Comparison of ENCODE assay signal across 8 cellular contexts in genomic region chr20:34362502-34363061, GRCh38. TPM values are rescaled to one million over a fixed set of nuclear protein-coding genes. Genes with fewer than 3 reads are reported as not detected.
DNase-seq lines count a peak whose midpoint lies in the region; ATAC-seq and TF ChIP-seq lines count a peak whose summit lies in the region.

No MANE protein-coding gene starts in this region.

- TF ChIP-seq CTCF in Caco-2 (IDR thresholded peaks at IDR 0.05; ENCODE audit: insufficient read depth in 1 of 2, low read depth in 1 of 2, low read length in 1 of 2, severe bottlenecking in 1 of 2, unreplicated experiment in 1 of 2) (no peak), choroid plexus epithelial cell (conservative IDR thresholded peaks at IDR 0.05; ENCODE audit: low read depth, low read length) (no peak), neural progenitor cell (IDR thresholded peaks at IDR 0.05) (no peak)

- H3K4me3 ChIP-seq in Caco-2 (ENCODE audit: low read depth, low read length) (peak overlapping the region; percentile 93), choroid plexus epithelial cell (ENCODE audit: low read depth, low read length) (peak overlapping the region; percentile 92), neural progenitor cell (peak overlapping the region; percentile 100)

- DNase-seq in Caco-2 (no peak), choroid plexus epithelial cell (ENCODE audit: low read depth) (no peak), neural progenitor cell (ENCODE audit: low spot score) (no peak), NCI-H1105 (lab: John Stamatoyannopoulos, UW) (no peak), NCI-H2107 treated with DMSO at 0.1 percent for 48 hours (lab: John Stamatoyannopoulos, UW; ENCODE audit: unreplicated experiment) (no peak)

- H3K27ac Mint-ChIP-seq in Caco-2 (ENCODE audit: unreplicated experiment): peak overlapping the region; percentile 96
- H3K27ac Mint-ChIP-seq in IgD-negative memory B cell: peak overlapping the region; percentile 89 to 99 (median 99)
- no peak overlapping the region for H3K27ac Mint-ChIP-seq in neural progenitor cell

- H3K9ac ChIP-seq in neural progenitor cell: no peak overlapping the region

- H3K36me3 Mint-ChIP-seq in Caco-2 (ENCODE audit: insufficient read depth, unreplicated experiment) (peaks cover 38% of the 10 kb centered on the region), IgD-negative memory B cell (peaks cover 13% of the 10 kb centered on the region), neural progenitor cell (peaks cover 14% of the 10 kb centered on the region)

- H3K36me3 ChIP-seq in Caco-2 (ENCODE audit: control insufficient read depth, insufficient read depth, low read length): no peaks in the 10 kb centered on the region
- no peaks in the 10 kb centered on the region for H3K36me3 ChIP-seq in neural progenitor cell

- H3K9me3 ChIP-seq in Caco-2 (no peaks in the 10 kb centered on the region), neural progenitor cell (ENCODE audit: low read depth) (no peaks in the 10 kb centered on the region)

- H3K4me1 ChIP-seq in Caco-2: peaks cover 26% of the 10 kb centered on the region
- H3K4me1 ChIP-seq in neural progenitor cell: peaks cover 4% of the 10 kb centered on the region

- no peaks in the 10 kb centered on the region for H3K9me3 Mint-ChIP-seq in Caco-2 (ENCODE audit: unreplicated experiment)
- no peaks in the 10 kb centered on the region for H3K9me3 Mint-ChIP-seq in IgD-negative memory B cell
- H3K9me3 Mint-ChIP-seq in neural progenitor cell: peaks cover 2% of the 10 kb centered on the region

- no peak for ATAC-seq in GM21381 (IDR thresholded peaks at IDR 0.05; ENCODE audit: unreplicated experiment)
- ATAC-seq in HG02678 (IDR thresholded peaks at IDR 0.05; ENCODE audit: unreplicated experiment): no peak

- intact Hi-C loops in Caco-2 (cut with micrococcal nuclease; ENCODE audit: unreplicated experiment): loop anchor here (1.0 kb wide), 1 partner anchor 50 kb away; no protein-coding TSS in a partner anchor

- H3F3A ChIP-seq in neural progenitor cell (ENCODE audit: low read depth): no peaks in the 10 kb centered on the region

- CTCF ChIA-PET in Caco-2 (lab: Charles Lee): interaction anchor here (0.6 to 4.6 kb wide), 21 partner anchors 9 to 696 kb away, joined by 3 to 124 read pairs (median 4); partner anchors contain the start of gene AHCY

- H2AFZ ChIP-seq in neural progenitor cell (replicated peaks): peak overlapping the region; percentile 94

- no peak overlapping the region for H3K27ac ChIP-seq in neural progenitor cell

- H3K79me2 ChIP-seq in neural progenitor cell (ENCODE audit: low read depth): peaks cover 45% of the 10 kb centered on the region

- H4K20me1 ChIP-seq in neural progenitor cell (ENCODE audit: low read depth): peaks cover 37% of the 10 kb centered on the region

- H3K4me1 Mint-ChIP-seq in Caco-2 (ENCODE audit: low read depth, unreplicated experiment) (peaks cover 20% of the 10 kb centered on the region), IgD-negative memory B cell (peaks cover 21 to 31% (median 30%) of the 10 kb centered on the region in 3 donors), neural progenitor cell (peaks cover 26% of the 10 kb centered on the region)

- H3K27me3 ChIP-seq in Caco-2 (replicated peaks; ENCODE audit: control insufficient read depth, insufficient read depth, low read length): no peaks in the 10 kb centered on the region
- no peaks in the 10 kb centered on the region for H3K27me3 ChIP-seq in neural progenitor cell

- BruUV-seq in Caco-2 (replicated peaks; lab: Mats Ljungman, UMichigan): TSS peak; percentile 99

- POLR2A ChIA-PET in Caco-2 (lab: Charles Lee): interaction anchor here (0.5 to 3.6 kb wide), 33 partner anchors 10 to 1527 kb away, joined by 3 to 76 read pairs (median 5); partner anchors contain the start of genes AHCY, DYNLRB1, EIF2S2 and PIGU

- H3K27me3 Mint-ChIP-seq in Caco-2 (ENCODE audit: insufficient read depth, unreplicated experiment): no peaks in the 10 kb centered on the region
- H3K27me3 Mint-ChIP-seq in IgD-negative memory B cell: no peaks in the 10 kb centered on the region
- H3K27me3 Mint-ChIP-seq in neural progenitor cell (ENCODE audit: insufficient read depth, low read depth): peaks cover 3% of the 10 kb centered on the region

- H3K4me3 Mint-ChIP-seq in Caco-2 (ENCODE audit: unreplicated experiment) (peak overlapping the region; percentile 81), IgD-negative memory B cell (peak overlapping the region; percentile 93 to 99 (median 96)), neural progenitor cell (peak overlapping the region; percentile 100)

- peak overlapping the region; percentile 83 for H3K4me2 ChIP-seq in neural progenitor cell

RNA-seq across cellular contexts. Expression of gene ITCH, which starts 0.5 kb away (rescaled TPM):
- total RNA-seq in Caco-2 (2022) (135 and 138 TPM in 2 replicates), neural progenitor cell (ENCODE audit: low replicate concordance) (47.4 and 55.2 TPM in 2 replicates)
- 33.7 TPM for polyA plus RNA-seq in IgD-negative memory B cell

RNA-seq across cellular contexts. Expression of gene AHCY, which starts 59.4 kb away (rescaled TPM):
- total RNA-seq in Caco-2 (2022) (665 and 691 TPM in 2 replicates), neural progenitor cell (ENCODE audit: low replicate concordance) (184 and 269 TPM in 2 replicates)
- 27.3 TPM for polyA plus RNA-seq in IgD-negative memory B cell
